Comparison of ENCODE assay signal across 24 cellular contexts in the genomic region with DNA sequence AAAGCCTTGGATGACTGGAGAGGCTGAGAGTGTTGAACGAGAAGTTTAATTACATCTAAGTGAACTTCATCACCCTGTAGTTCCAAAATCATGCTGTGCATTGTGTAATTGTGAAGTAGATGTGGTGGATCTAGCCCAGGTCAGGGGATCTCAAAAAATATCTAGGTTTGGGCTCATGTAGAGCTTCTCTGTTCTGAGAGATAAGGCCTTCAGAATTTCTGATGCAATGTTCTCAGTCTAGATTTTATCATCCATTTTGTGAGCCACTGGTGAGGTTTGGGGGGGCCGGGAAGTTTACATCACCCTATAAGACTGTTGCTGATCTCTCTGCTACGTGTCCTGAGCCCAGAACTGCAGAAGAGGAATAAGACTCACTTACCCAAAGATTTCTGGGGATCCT.
"Had no signal": no experiment of that assay in that cellular context is flagged by ENCODE, and none has a peak within 500 bp of the region (broad histone marks: within the 10 kb centered on the region; RNA-seq: fewer than 3 reads in every experiment).

No MANE protein-coding gene starts in this region.

- H3K36me3 ChIP-seq: esophagus muscularis mucosa, gastroesophageal sphincter, heart left ventricle, left lung, lower lobe of right lung had no signal

- FAIRE-seq: colon, endometrium, frontal cortex, islet of Langerhans, keratinocyte had no signal

- H3K4me1 ChIP-seq: esophagus muscularis mucosa, foreskin keratinocyte, gastroesophageal sphincter, heart left ventricle, left lung, lower lobe of right lung had no signal

- ATAC-seq: foreskin keratinocyte; gastroesophageal sphincter; heart left ventricle; left cardiac atrium; left lung; left ventricle myocardium superior; lower lobe of right lung; naive thymus-derived CD8-positive, alpha-beta T cell had no signal

- H3K27ac Mint-ChIP-seq: memory B cell; naive thymus-derived CD8-positive, alpha-beta T cell had no signal

- DNase-seq: dermis blood vessel endothelial cell; dorsolateral prefrontal cortex; effector CD4-positive, alpha-beta T cell; effector memory CD4-positive, alpha-beta T cell; foreskin keratinocyte; heart left ventricle; hippocampal formation; left cardiac atrium; left lung; left ventricle myocardium superior; lower lobe of right lung; mesendoderm; midbrain; naive thymus-derived CD8-positive, alpha-beta T cell had no signal

- H3K4me1 Mint-ChIP-seq: memory B cell had no signal

- H3K4me3 Mint-ChIP-seq: memory B cell; naive thymus-derived CD8-positive, alpha-beta T cell had no signal

- H3K27ac ChIP-seq: coronary artery, dorsolateral prefrontal cortex, epithelial cell of prostate, esophagus muscularis mucosa, foreskin keratinocyte, gastroesophageal sphincter, heart left ventricle, left lung, lower lobe of right lung had no signal

- H3K27me3 Mint-ChIP-seq: memory B cell had no signal

- H3K27me3 ChIP-seq: dorsolateral prefrontal cortex, esophagus muscularis mucosa, foreskin keratinocyte, gastroesophageal sphincter, heart left ventricle, left lung had no signal

- H3K9me3 ChIP-seq: esophagus muscularis mucosa, gastroesophageal sphincter, heart left ventricle, left lung, lower lobe of right lung had no signal

- H3K36me3 Mint-ChIP-seq: memory B cell had no signal

- H3K4me3 ChIP-seq: coronary artery, dorsolateral prefrontal cortex, esophagus muscularis mucosa, gastroesophageal sphincter, heart left ventricle, left lung, lower lobe of right lung had no signal
